ENCODE assay signal across 21 cellular contexts in genomic region chr11:134527382-134528243, GRCh38.
DNase-seq lines count a peak whose midpoint lies in the region; ATAC-seq and TF ChIP-seq lines count a peak whose summit lies in the region.
"Had no signal": no experiment of that assay in that cellular context is flagged by ENCODE, and none has a peak within 500 bp of the region (broad histone marks: within the 10 kb centered on the region; RNA-seq: fewer than 3 reads in every experiment).

No MANE protein-coding gene starts in this region.

- CTCF ChIA-PET in activated CD8-positive, alpha-beta memory T cell treated with anti-CD3 and anti-CD28 coated beads, Interleukin-2, amount 10 ng/mL, durations not matched to agents 7 days and 5 days (lab: Charles Lee): no interaction called here
- CTCF ChIA-PET in PC-9 (lab: Charles Lee): no interaction called here

- BruUV-seq in PC-9 (replicated peaks; lab: Mats Ljungman, UMichigan): no TSS peak

- intact Hi-C loops in lower lobe of right lung (cut with DNase I): no loop called here
- intact Hi-C loops in tibial artery (cut with DNase I; ENCODE audit: low total_unique reads): no loop called here
- intact Hi-C loops in PC-9 (cut with micrococcal nuclease; ENCODE audit: unreplicated experiment): no loop called here

- H3K4me1 Mint-ChIP-seq in activated T-cell treated with anti-CD3 and anti-CD28 coated beads, Interleukin-2, amount 50 U/mL, for 4 hours (ENCODE audit: low read depth): no peaks in the 10 kb centered on the region
- no peaks in the 10 kb centered on the region for H3K4me1 Mint-ChIP-seq in activated T-cell treated with anti-CD3 and anti-CD28 coated beads, Interleukin-2, amount 50 U/mL, for 72 hours (ENCODE audit: low read depth)
- H3K4me1 Mint-ChIP-seq in activated CD8-positive, alpha-beta memory T cell treated with anti-CD3 and anti-CD28 coated beads, Interleukin-2, amount 10 ng/mL, durations not matched to agents 7 days and 5 days: no peaks in the 10 kb centered on the region
- H3K4me1 Mint-ChIP-seq: immature natural killer cell had no signal

- no peak for TF ChIP-seq CTCF in lower lobe of right lung (IDR thresholded peaks at IDR 0.05)
- TF ChIP-seq CTCF in tibial artery (IDR thresholded peaks at IDR 0.05): no peak
- TF ChIP-seq CTCF in PC-9 (conservative IDR thresholded peaks at IDR 0.05): no peak

- H3F3A ChIP-seq in PC-9 (ENCODE audit: insufficient read depth, low read depth): no peaks in the 10 kb centered on the region

- H2AFZ ChIP-seq in PC-9: no peak overlapping the region

- H3K4me3 ChIP-seq in lower lobe of right lung: no peak overlapping the region
- no peak overlapping the region for H3K4me3 ChIP-seq in tibial artery
- H3K4me3 ChIP-seq in PC-9: no peak overlapping the region
- H3K4me3 ChIP-seq: ascending aorta, heart right ventricle, lung, pancreas had no signal

- no peak overlapping the region for H3K4me2 ChIP-seq in PC-9

- H3K27me3 ChIP-seq in lower lobe of right lung (ENCODE audit: low read depth) (peaks cover 3% of the 10 kb centered on the region), tibial artery (peaks cover 0 to 19% of the 10 kb centered on the region in 2 donors), PC-9 (ENCODE audit: insufficient read depth, low read depth) (peaks cover 59% of the 10 kb centered on the region)
- H3K27me3 ChIP-seq: ascending aorta, pancreas had no signal

- H3K27ac ChIP-seq in lower lobe of right lung: no peak overlapping the region
- H3K27ac ChIP-seq in tibial artery: no peak overlapping the region
- no peak overlapping the region for H3K27ac ChIP-seq in PC-9
- H3K27ac ChIP-seq: ascending aorta, heart right ventricle, pancreas had no signal

- no peaks in the 10 kb centered on the region for H3K9me2 ChIP-seq in PC-9 (ENCODE audit: insufficient read depth)

- DNase-seq in activated T-cell treated with anti-CD3 and anti-CD28 coated beads, Interleukin-2, amount 50 U/mL, for 4 hours: peak; percentile 1
- no peak for DNase-seq in activated T-cell treated with anti-CD3 and anti-CD28 coated beads, Interleukin-2, amount 50 U/mL, for 72 hours
- DNase-seq in activated CD8-positive, alpha-beta memory T cell treated with anti-CD3 and anti-CD28 coated beads, Interleukin-2, amount 10 ng/mL, durations not matched to agents 7 days and 5 days: peak; percentile 4
- peak; percentile 24 for DNase-seq in lower lobe of right lung
- peak; percentile 8 to 51 for DNase-seq in tibial artery
- no peak for DNase-seq in NCI-H1105 treated with DMSO at 0.1 percent for 48 hours (lab: John Stamatoyannopoulos, UW)
- DNase-seq in NCI-H1694 treated with DMSO at 0.1 percent for 48 hours (lab: John Stamatoyannopoulos, UW): no peak
- no peak for DNase-seq in PC-9
- DNase-seq: activated naive CD4-positive, alpha-beta T cell treated with Interleukin-2 at 50 U/mL for 16 hours; C1 segment of cervical spinal cord; cerebellar nuclear complex; immature natural killer cell; NCI-H146; stimulated activated naive CD4-positive, alpha-beta T cell treated with Interleukin-2 at 50 U/mL for 16 hours; T1000 had no signal

- peak in 1 of 2 donors; percentile 14 for ATAC-seq in activated T-cell treated with anti-CD3 and anti-CD28 coated beads, Interleukin-2, amount 50 U/mL, for 4 hours
- no peak for ATAC-seq in activated T-cell treated with anti-CD3 and anti-CD28 coated beads, Interleukin-2, amount 50 U/mL, for 72 hours (replicated peaks in 1 of 2)
- ATAC-seq in activated CD8-positive, alpha-beta memory T cell treated with anti-CD3 and anti-CD28 coated beads, Interleukin-2, amount 10 ng/mL, durations not matched to agents 7 days and 5 days: no peak
- no peak for ATAC-seq in lower lobe of right lung
- ATAC-seq: heart right ventricle, Panc1, pancreas, SK-N-SH treated with all-trans-retinoic acid at 6 μM for 48 hours had no signal

- H3K36me3 ChIP-seq in lower lobe of right lung (no peaks in the 10 kb centered on the region), tibial artery (no peaks in the 10 kb centered on the region), PC-9 (ENCODE audit: low read depth) (no peaks in the 10 kb centered on the region)
- H3K36me3 ChIP-seq: ascending aorta, heart right ventricle, pancreas had no signal

- no peaks in the 10 kb centered on the region for H3K79me2 ChIP-seq in PC-9 (ENCODE audit: low read depth)

- peaks cover 3% of the 10 kb centered on the region for H3K27me3 Mint-ChIP-seq in activated T-cell treated with anti-CD3 and anti-CD28 coated beads, Interleukin-2, amount 50 U/mL, for 4 hours (ENCODE audit: low read depth)
- no peaks in the 10 kb centered on the region for H3K27me3 Mint-ChIP-seq in activated T-cell treated with anti-CD3 and anti-CD28 coated beads, Interleukin-2, amount 50 U/mL, for 72 hours (ENCODE audit: low read depth)
- no peaks in the 10 kb centered on the region for H3K27me3 Mint-ChIP-seq in activated CD8-positive, alpha-beta memory T cell treated with anti-CD3 and anti-CD28 coated beads, Interleukin-2, amount 10 ng/mL, durations not matched to agents 7 days and 5 days

- no peak overlapping the region for H3K27ac Mint-ChIP-seq in activated T-cell treated with anti-CD3 and anti-CD28 coated beads, Interleukin-2, amount 50 U/mL, for 72 hours
- no peak overlapping the region for H3K27ac Mint-ChIP-seq in activated CD8-positive, alpha-beta memory T cell treated with anti-CD3 and anti-CD28 coated beads, Interleukin-2, amount 10 ng/mL, durations not matched to agents 7 days and 5 days
- H3K27ac Mint-ChIP-seq: immature natural killer cell had no signal

- POLR2A ChIA-PET in PC-9 (lab: Charles Lee; ENCODE audit: unreplicated experiment): no interaction called here

- H3K9me3 ChIP-seq in lower lobe of right lung: no peaks in the 10 kb centered on the region
- H3K9me3 ChIP-seq in tibial artery: no peaks in the 10 kb centered on the region
- no peaks in the 10 kb centered on the region for H3K9me3 ChIP-seq in PC-9 (ENCODE audit: insufficient read depth, low read depth)
- H3K9me3 ChIP-seq: ascending aorta, heart right ventricle, pancreas had no signal

- no peaks in the 10 kb centered on the region; the same call in 1 of the 2 replicates for H4K20me1 ChIP-seq in PC-9 (ENCODE audit: insufficient read depth)

- H3K4me1 ChIP-seq in lower lobe of right lung: no peaks in the 10 kb centered on the region
- no peaks in the 10 kb centered on the region for H3K4me1 ChIP-seq in tibial artery
- no peaks in the 10 kb centered on the region for H3K4me1 ChIP-seq in PC-9 (replicated peaks; ENCODE audit: insufficient read depth)
- H3K4me1 ChIP-seq: ascending aorta, pancreas had no signal

- H3K36me3 Mint-ChIP-seq in activated T-cell treated with anti-CD3 and anti-CD28 coated beads, Interleukin-2, amount 50 U/mL, for 4 hours (ENCODE audit: insufficient read depth): no peaks in the 10 kb centered on the region
- H3K36me3 Mint-ChIP-seq in activated T-cell treated with anti-CD3 and anti-CD28 coated beads, Interleukin-2, amount 50 U/mL, for 72 hours (ENCODE audit: insufficient read depth in 2 of 2): no peaks in the 10 kb centered on the region
- H3K36me3 Mint-ChIP-seq in activated CD8-positive, alpha-beta memory T cell treated with anti-CD3 and anti-CD28 coated beads, Interleukin-2, amount 10 ng/mL, durations not matched to agents 7 days and 5 days: no peaks in the 10 kb centered on the region
- H3K36me3 Mint-ChIP-seq: immature natural killer cell had no signal

- H3K9me3 Mint-ChIP-seq in activated T-cell treated with anti-CD3 and anti-CD28 coated beads, Interleukin-2, amount 50 U/mL, for 4 hours: peaks cover 4% of the 10 kb centered on the region
- no peaks in the 10 kb centered on the region for H3K9me3 Mint-ChIP-seq in activated T-cell treated with anti-CD3 and anti-CD28 coated beads, Interleukin-2, amount 50 U/mL, for 72 hours
- H3K9me3 Mint-ChIP-seq in activated CD8-positive, alpha-beta memory T cell treated with anti-CD3 and anti-CD28 coated beads, Interleukin-2, amount 10 ng/mL, durations not matched to agents 7 days and 5 days (ENCODE audit: low read depth): no peaks in the 10 kb centered on the region
- H3K9me3 Mint-ChIP-seq: immature natural killer cell had no signal

- no peak overlapping the region for H3K4me3 Mint-ChIP-seq in activated T-cell treated with anti-CD3 and anti-CD28 coated beads, Interleukin-2, amount 50 U/mL, for 4 hours
- H3K4me3 Mint-ChIP-seq in activated T-cell treated with anti-CD3 and anti-CD28 coated beads, Interleukin-2, amount 50 U/mL, for 72 hours: no peak overlapping the region
- no peak overlapping the region for H3K4me3 Mint-ChIP-seq in activated CD8-positive, alpha-beta memory T cell treated with anti-CD3 and anti-CD28 coated beads, Interleukin-2, amount 10 ng/mL, durations not matched to agents 7 days and 5 days
- H3K4me3 Mint-ChIP-seq: immature natural killer cell had no signal

Comparison
In these comparisons a context has a peak if more than half of its experiments do, and no peak if none do; other contexts are left out.
1. DNase-seq: peak in activated T-cell treated with anti-CD3 and anti-CD28 coated beads, Interleukin-2, amount 50 U/mL, for 4 hours (single experiment), activated CD8-positive, alpha-beta memory T cell treated with anti-CD3 and anti-CD28 coated beads, Interleukin-2, amount 10 ng/mL, durations not matched to agents 7 days and 5 days (single experiment), lower lobe of right lung (single experiment) and tibial artery (2 of 2); none in activated T-cell treated with anti-CD3 and anti-CD28 coated beads, Interleukin-2, amount 50 U/mL, for 72 hours (0 of 2), NCI-H1105 treated with DMSO at 0.1 percent for 48 hours (single experiment), NCI-H1694 treated with DMSO at 0.1 percent for 48 hours (single experiment) and PC-9 (0 of 2).